9 cellular contexts compared by ENCODE assay signal in genomic region chr1:21291184-21291583, GRCh38. TPM values are rescaled to one million over a fixed set of nuclear protein-coding genes. Genes with fewer than 3 reads are reported as not detected.
DNase-seq lines count a peak whose midpoint lies in the region; ATAC-seq and TF ChIP-seq lines count a peak whose summit lies in the region.
"Had no signal": no experiment of that assay in that cellular context is flagged by ENCODE, and none has a peak within 500 bp of the region (broad histone marks: within the 10 kb centered on the region; RNA-seq: fewer than 3 reads in every experiment).

No MANE protein-coding gene starts in this region.

- WGBS in esophagus squamous epithelium, 2 donors: 72 to 100% methylated on average over 5 to 7 of the region's 8 CpGs

- no peaks in the 10 kb centered on the region for H3K36me3 ChIP-seq in esophagus squamous epithelium

- H3K36me3 Mint-ChIP-seq in activated CD4-positive, alpha-beta T cell treated with anti-CD3 and anti-CD28 coated beads, Interleukin-2, amount 10 ng/mL, durations not matched to agents 7 days and 5 days (ENCODE audit: low read depth): peaks cover 14% of the 10 kb centered on the region
- H3K36me3 Mint-ChIP-seq in stimulated activated effector memory CD8-positive, alpha-beta T cell treated with anti-CD3 and anti-CD28 coated beads, Interleukin-12 subunit alpha, Interleukin-12 subunit beta, amount 100 ng/mL, for 72 hours: peaks cover 78% of the 10 kb centered on the region

- H3K4me3 Mint-ChIP-seq in activated CD4-positive, alpha-beta T cell treated with anti-CD3 and anti-CD28 coated beads, Interleukin-2, amount 10 ng/mL, durations not matched to agents 7 days and 5 days: peak overlapping the region; percentile 84
- H3K4me3 Mint-ChIP-seq in stimulated activated effector memory CD8-positive, alpha-beta T cell treated with anti-CD3 and anti-CD28 coated beads, Interleukin-12 subunit alpha, Interleukin-12 subunit beta, amount 100 ng/mL, for 72 hours: peak overlapping the region; percentile 86

- peaks cover 0 to 12% (median 0%) of the 10 kb centered on the region in 4 donors for H3K27me3 ChIP-seq in esophagus squamous epithelium

- intact Hi-C loops in esophagus squamous epithelium (cut with DNase I): no loop called here

- no peak for ATAC-seq in stimulated activated effector memory CD8-positive, alpha-beta T cell treated with anti-CD3 and anti-CD28 coated beads, Interleukin-12 subunit alpha, Interleukin-12 subunit beta, amount 100 ng/mL, for 72 hours
- no peak for ATAC-seq in HG03280 (IDR thresholded peaks at IDR 0.05; ENCODE audit: unreplicated experiment)
- no peak for ATAC-seq in GM18909 (IDR thresholded peaks at IDR 0.05; ENCODE audit: poor library complexity, unreplicated experiment)

- no peak for TF ChIP-seq CTCF in RWPE1 (conservative IDR thresholded peaks at IDR 0.05; ENCODE audit: low read depth)
- no peak for TF ChIP-seq CTCF in esophagus squamous epithelium (IDR thresholded peaks at IDR 0.05)

- peaks cover 70% of the 10 kb centered on the region for H3K4me1 Mint-ChIP-seq in activated CD4-positive, alpha-beta T cell treated with anti-CD3 and anti-CD28 coated beads, Interleukin-2, amount 10 ng/mL, durations not matched to agents 7 days and 5 days
- H3K4me1 Mint-ChIP-seq in stimulated activated effector memory CD8-positive, alpha-beta T cell treated with anti-CD3 and anti-CD28 coated beads, Interleukin-12 subunit alpha, Interleukin-12 subunit beta, amount 100 ng/mL, for 72 hours: peaks cover 74% of the 10 kb centered on the region

- H3K27ac Mint-ChIP-seq in activated CD4-positive, alpha-beta T cell treated with anti-CD3 and anti-CD28 coated beads, Interleukin-2, amount 10 ng/mL, durations not matched to agents 7 days and 5 days: peak overlapping the region; percentile 92
- H3K27ac Mint-ChIP-seq in stimulated activated effector memory CD8-positive, alpha-beta T cell treated with anti-CD3 and anti-CD28 coated beads, Interleukin-12 subunit alpha, Interleukin-12 subunit beta, amount 100 ng/mL, for 72 hours: peak overlapping the region; percentile 83

- H3K27ac ChIP-seq in RWPE1: peak overlapping the region; percentile 73
- H3K27ac ChIP-seq in esophagus squamous epithelium: peak overlapping the region in 3 of 4 donors; percentile 62 to 90 (median 88)

- H3K4me3 ChIP-seq in esophagus squamous epithelium: peak overlapping the region in 1 of 4 donors; percentile 82

- no peaks in the 10 kb centered on the region for H3K9me3 ChIP-seq in esophagus squamous epithelium

- CTCF ChIA-PET in activated CD4-positive, alpha-beta T cell treated with anti-CD3 and anti-CD28 coated beads, Interleukin-2, amount 10 ng/mL, durations not matched to agents 7 days and 5 days (lab: Charles Lee): interaction anchor here (0.7 to 1.3 kb wide), 4 partner anchors 12 to 47 kb away, joined by 3 to 4 read pairs (median 3); no protein-coding TSS in a partner anchor
- CTCF ChIA-PET in RWPE1 (lab: Yijun Ruan, JAX): interaction anchor here (0.6 to 1.0 kb wide), 2 partner anchors 15 to 77 kb away, joined by 4 to 6 read pairs; no protein-coding TSS in a partner anchor

- H3K27me3 Mint-ChIP-seq in activated CD4-positive, alpha-beta T cell treated with anti-CD3 and anti-CD28 coated beads, Interleukin-2, amount 10 ng/mL, durations not matched to agents 7 days and 5 days: no peaks in the 10 kb centered on the region

- H3K4me1 ChIP-seq in esophagus squamous epithelium: peaks cover 23 to 92% (median 45%) of the 10 kb centered on the region in 3 donors

- no peaks in the 10 kb centered on the region for H3K9me3 Mint-ChIP-seq in activated CD4-positive, alpha-beta T cell treated with anti-CD3 and anti-CD28 coated beads, Interleukin-2, amount 10 ng/mL, durations not matched to agents 7 days and 5 days
- no peaks in the 10 kb centered on the region for H3K9me3 Mint-ChIP-seq in stimulated activated effector memory CD8-positive, alpha-beta T cell treated with anti-CD3 and anti-CD28 coated beads, Interleukin-12 subunit alpha, Interleukin-12 subunit beta, amount 100 ng/mL, for 72 hours

- TF ChIP-seq POLR2A in esophagus squamous epithelium (IDR thresholded peaks at IDR 0.05): no peak

- POLR2A ChIA-PET in activated CD4-positive, alpha-beta T cell treated with anti-CD3 and anti-CD28 coated beads, Interleukin-2, amount 10 ng/mL, durations not matched to agents 7 days and 5 days (lab: Charles Lee): no interaction called here
- POLR2A ChIA-PET in RWPE1 (lab: Yijun Ruan, JAX; ENCODE audit: low non-redundant PET): no interaction called here

- no peak for DNase-seq in activated CD4-positive, alpha-beta T cell treated with anti-CD3 and anti-CD28 coated beads, Interleukin-2, amount 10 ng/mL, durations not matched to agents 7 days and 5 days
- DNase-seq in activated CD4-positive, alpha-beta T cell treated with anti-CD3 and anti-CD28 coated beads, Interleukin-2, amount 50 U/mL, for 1 hour: no peak
- DNase-seq in RWPE1 (ENCODE audit: low spot score) (no peak), esophagus squamous epithelium (lab: John Stamatoyannopoulos, UW) (no peak)
- no peak for DNase-seq in stimulated activated effector memory CD8-positive, alpha-beta T cell treated with anti-CD3 and anti-CD28 coated beads, Interleukin-12 subunit alpha, Interleukin-12 subunit beta, amount 100 ng/mL, for 72 hours (ENCODE audit: low spot score in 2 of 2)
- no peak for DNase-seq in central memory CD4-positive, alpha-beta T cell
- DNase-seq: NCI-H146 had no signal

RNA-seq across cellular contexts. Expression of gene ECE1, which starts 0.9 kb away (rescaled TPM):
- 100 to 1,000 TPM; 101 to 107 TPM for total RNA-seq in activated CD4-positive, alpha-beta T cell treated with anti-CD3 and anti-CD28 coated beads, Interleukin-2, amount 10 ng/mL, durations not matched to agents 7 days and 5 days
- 10 to 100 TPM; 11.3 to 42.2 (median 24.1) TPM for total RNA-seq in esophagus squamous epithelium
